In genomic region chr7:123557016-123557630, GRCh38 we compare ENCODE assay signal across 8 cellular contexts. TPM values are rescaled to one million over a fixed set of nuclear protein-coding genes. Genes with fewer than 3 reads are reported as not detected.
DNase-seq lines count a peak whose midpoint lies in the region; ATAC-seq, FAIRE-seq and TF ChIP-seq lines count a peak whose summit lies in the region.

No MANE protein-coding gene starts in this region.

- H3K9ac ChIP-seq in DND-41 (ENCODE audit: low read depth, low read length), result peak overlapping the region; percentile 60
- peak overlapping the region; percentile 96 for H3K9ac ChIP-seq in keratinocyte (ENCODE audit: control insufficient read depth, extremely low read depth, insufficient read depth, low read length)

- H3K27ac Mint-ChIP-seq in CD14-positive monocyte, result no peak overlapping the region

- H3K36me3 Mint-ChIP-seq in CD14-positive monocyte, result peaks cover 11 to 17% of the 10 kb centered on the region in 2 donors

- H3K4me2 ChIP-seq in DND-41 (ENCODE audit: insufficient read depth, low read length), result peak overlapping the region; percentile 90
- peak overlapping the region; percentile 86 for H3K4me2 ChIP-seq in keratinocyte (ENCODE audit: control insufficient read depth, extremely low read depth, insufficient read depth, low read depth, low read length)

- H3K79me2 ChIP-seq in DND-41 (ENCODE audit: insufficient read depth, low read length), result peaks cover 47% of the 10 kb centered on the region
- H3K79me2 ChIP-seq in keratinocyte (ENCODE audit: control insufficient read depth, insufficient read depth, low read length), result peaks cover 18% of the 10 kb centered on the region

- TF ChIP-seq POLR2A in upper lobe of left lung (IDR thresholded peaks at IDR 0.05), result no peak

- peaks cover 10% of the 10 kb centered on the region; the same call in 1 of the 2 replicates for H4K20me1 ChIP-seq in DND-41 (ENCODE audit: insufficient read depth, low read length)
- H4K20me1 ChIP-seq in keratinocyte (ENCODE audit: control insufficient read depth, extremely low read depth, insufficient read depth, low read length), result no peaks in the 10 kb centered on the region

- peaks cover 46% of the 10 kb centered on the region for H3K4me1 ChIP-seq in DND-41 (ENCODE audit: insufficient read depth, low read length)
- H3K4me1 ChIP-seq in keratinocyte (ENCODE audit: control insufficient read depth, extremely low read depth, insufficient read depth, low read length), result peaks cover 11% of the 10 kb centered on the region
- peaks cover 16 to 35% (median 25%) of the 10 kb centered on the region in 4 donors for H3K4me1 ChIP-seq in upper lobe of left lung

- H3K27ac ChIP-seq in DND-41 (ENCODE audit: low read length) (peak overlapping the region; percentile 75), keratinocyte (ENCODE audit: control insufficient read depth, insufficient read depth, low read length) (peak overlapping the region; percentile 95), upper lobe of left lung (peak overlapping the region; percentile 85 to 89 (median 86))

- H3K4me1 Mint-ChIP-seq in CD14-positive monocyte, result peaks cover 3% of the 10 kb centered on the region

- FAIRE-seq in keratinocyte (lab: Jason Lieb, UNC), result no peak

- H3K4me3 Mint-ChIP-seq in CD14-positive monocyte, result no peak overlapping the region

- H3K4me3 ChIP-seq in DND-41 (ENCODE audit: low read depth in 1 of 2, low read length in 2 of 2) (peak overlapping the region; percentile 35 to 63), WI38 (ENCODE audit: low read depth, low read length) (peak overlapping the region; percentile 100), keratinocyte (ENCODE audit: control insufficient read depth in 2 of 3, extremely low read depth in 1 of 3, insufficient read depth in 2 of 3, low read depth in 1 of 3, low read length in 3 of 3) (peak overlapping the region; percentile 69 to 99 (median 91)), upper lobe of left lung (peak overlapping the region; percentile 63 to 81 (median 74))

- H3K36me3 ChIP-seq in DND-41 (ENCODE audit: insufficient read depth, low read length), result peaks cover 24% of the 10 kb centered on the region
- H3K36me3 ChIP-seq in keratinocyte (ENCODE audit: control insufficient read depth in 2 of 2, extremely low read depth in 1 of 2, insufficient read depth in 2 of 2, low read length in 2 of 2), result no peaks in the 10 kb centered on the region
- peaks cover 0 to 15% (median 1%) of the 10 kb centered on the region in 4 donors for H3K36me3 ChIP-seq in upper lobe of left lung

- H3K9me3 ChIP-seq in DND-41 (ENCODE audit: insufficient read depth, low read length, severe bottlenecking) (no peaks in the 10 kb centered on the region), keratinocyte (ENCODE audit: control insufficient read depth, low read depth, low read length) (no peaks in the 10 kb centered on the region), upper lobe of left lung (no peaks in the 10 kb centered on the region)

- H3K9me1 ChIP-seq in keratinocyte (ENCODE audit: control insufficient read depth, extremely low read depth, insufficient read depth, low read length), result peaks cover 3% of the 10 kb centered on the region

- dilution Hi-C loops in keratinocyte (cut with MboI; ENCODE audit: extremely low pct_ligation_motif_present, low sequenced_read_pairs), result no loop called here

- no peaks in the 10 kb centered on the region for H3K27me3 ChIP-seq in DND-41 (ENCODE audit: insufficient read depth, low read length, poor library complexity)
- H3K27me3 ChIP-seq in keratinocyte (ENCODE audit: control insufficient read depth, extremely low read depth, insufficient read depth, low read length), result no peaks in the 10 kb centered on the region
- H3K27me3 ChIP-seq in upper lobe of left lung, result no peaks in the 10 kb centered on the region

- no peak for TF ChIP-seq EP300 in upper lobe of left lung (IDR thresholded peaks at IDR 0.05)

- WGBS in upper lobe of left lung, 2 donors, result 2 to 3% methylated on average over 21 of the region's 21 CpGs

- peak; percentile 1; the same call in 1 of the 3 replicates for ATAC-seq in DND-41 (ENCODE audit: insufficient read depth, low read depth)
- peak; percentile 30 for ATAC-seq in HG02870 (IDR thresholded peaks at IDR 0.05; ENCODE audit: unreplicated experiment)
- ATAC-seq in upper lobe of left lung (ENCODE audit: low FRiP score in 2 of 2), result peak in 1 of 2 donors; percentile 50

- TF ChIP-seq CTCF in DND-41 (IDR thresholded peaks at IDR 0.05; ENCODE audit: borderline replicate concordance, extremely low read depth, low read length, poor library complexity, severe bottlenecking) (no peak), WI38 (IDR thresholded peaks at IDR 0.05; ENCODE audit: low read depth, low read length) (no peak), keratinocyte (optimal IDR thresholded peaks at IDR 0.05 in 1 of 3, IDR thresholded peaks at IDR 0.05 in 1 of 3, conservative IDR thresholded peaks at IDR 0.05 in 1 of 3; ENCODE audit: extremely low read depth in 1 of 3, insufficient read depth in 2 of 3, low read length in 3 of 3) (no peak), upper lobe of left lung (IDR thresholded peaks at IDR 0.05) (no peak), CD14-positive monocyte (IDR thresholded peaks at IDR 0.05) (no peak)

- H2AFZ ChIP-seq in DND-41 (ENCODE audit: low read depth, low read length) (peak overlapping the region; percentile 71), keratinocyte (ENCODE audit: control insufficient read depth, low read length) (peak overlapping the region; percentile 99)

- no peak for DNase-seq in DND-41
- no peak for DNase-seq in keratinocyte (ENCODE audit: low read depth, low spot score)
- DNase-seq in upper lobe of left lung, result no peak
- no peak for DNase-seq in kidney tubule cell (ENCODE audit: low spot score)
- no peak for DNase-seq in CD14-positive monocyte (ENCODE audit: low spot score)
- DNase-seq in putamen (ENCODE audit: low spot score), result no peak

- H3K9me3 Mint-ChIP-seq in CD14-positive monocyte, result peaks cover 0 to 3% (median 0%) of the 10 kb centered on the region in 7 donors

- intact Hi-C loops in CD14-positive monocyte (cut with micrococcal nuclease), result loop anchor here (1.0 to 10.0 kb wide), 4 partner anchors 20 to 1378 kb away; partner anchors contain the start of gene WASL (in 1 of the 2)

- peaks cover 4 to 7% (median 5%) of the 10 kb centered on the region in 3 donors for H3K27me3 Mint-ChIP-seq in CD14-positive monocyte (ENCODE audit: low read depth in 3 of 3)

RNA-seq across cellular contexts. Expression of gene NDUFA5, which starts 0.5 kb away (rescaled TPM):
- 13.8 to 36.9 TPM (median 19.0 TPM) in 3 replicates for polyA plus RNA-seq in keratinocyte
- 33.5 TPM for polyA plus RNA-seq in keratinocyte (2011; ENCODE audit: low read depth)
- polyA plus RNA-seq in keratinocyte (2011; cell fraction: cytosol; rRNA removed), result 13.9 and 16.9 TPM in 2 replicates
- 6.2 and 12.0 TPM in 2 replicates for polyA plus RNA-seq in keratinocyte (2011; cell fraction: nucleus; rRNA removed)
- 17.3 and 30.3 TPM in 2 replicates for polyA plus RNA-seq in keratinocyte (2012; ENCODE audit: low replicate concordance)
- 2.1 to 5.8 TPM (median 2.3 TPM) in 3 replicates for polyA minus RNA-seq in keratinocyte
- polyA minus RNA-seq in keratinocyte (2011; cell fraction: cytosol; rRNA and poly(A)+ RNA removed), result 16.5 TPM
- 6.1 and 8.5 TPM in 2 replicates for polyA minus RNA-seq in keratinocyte (2011; cell fraction: nucleus; rRNA and poly(A)+ RNA removed)
- total RNA-seq in upper lobe of left lung, result 10 to 100 TPM; 11.5 to 65.8 (median 43.0) TPM
- 10 to 100 TPM; 37.3 to 49.2 TPM for polyA plus RNA-seq in CD14-positive monocyte

RNA-seq across cellular contexts. Expression of gene IQUB, which starts 22.7 kb away (rescaled TPM):
- polyA plus RNA-seq in keratinocyte, result 0.04 to 0.09 TPM (median 0.05 TPM) in 3 replicates
- not detected for polyA plus RNA-seq in keratinocyte (2011; ENCODE audit: low read depth)
- polyA plus RNA-seq in keratinocyte (2011; cell fraction: cytosol; rRNA removed), result 0.05 and 0.17 TPM in 2 replicates
- polyA plus RNA-seq in keratinocyte (2011; cell fraction: nucleus; rRNA removed), result 0.12 and 0.14 TPM in 2 replicates
- 0.05 and 0.14 TPM in 2 replicates for polyA plus RNA-seq in keratinocyte (2012; ENCODE audit: low replicate concordance)
- polyA minus RNA-seq in keratinocyte, result 0.07 to 0.19 TPM in 2 of 3 replicates, not detected in the other
- polyA minus RNA-seq in keratinocyte (2011; cell fraction: cytosol; rRNA and poly(A)+ RNA removed), result not detected
- 0.11 and 0.16 TPM in 2 replicates for polyA minus RNA-seq in keratinocyte (2011; cell fraction: nucleus; rRNA and poly(A)+ RNA removed)
- total RNA-seq in upper lobe of left lung, result 10 to 100 TPM in 1 of 6 donors, 1 to 10 TPM in 3, under 1 TPM in 2; 0.66 to 19.7 (median 2.0) TPM
- not detected for polyA plus RNA-seq in CD14-positive monocyte

RNA-seq across cellular contexts. Expression of gene ASB15, which starts 44.5 kb away (rescaled TPM):
- not detected in 3 replicates for polyA plus RNA-seq in keratinocyte
- not detected for polyA plus RNA-seq in keratinocyte (2011; ENCODE audit: low read depth)
- polyA plus RNA-seq in keratinocyte (2011; cell fraction: cytosol; rRNA removed), result not detected in 2 replicates
- polyA plus RNA-seq in keratinocyte (2011; cell fraction: nucleus; rRNA removed), result not detected in 2 replicates
- 0.04 TPM in 1 of 2 replicates, not detected in the other for polyA plus RNA-seq in keratinocyte (2012; ENCODE audit: low replicate concordance)
- not detected in 3 replicates for polyA minus RNA-seq in keratinocyte
- polyA minus RNA-seq in keratinocyte (2011; cell fraction: cytosol; rRNA and poly(A)+ RNA removed), result not detected
- not detected in 2 replicates for polyA minus RNA-seq in keratinocyte (2011; cell fraction: nucleus; rRNA and poly(A)+ RNA removed)
- not detected for total RNA-seq in upper lobe of left lung
- polyA plus RNA-seq in CD14-positive monocyte, result not detected

Comparison
In these comparisons a context has a peak if more than half of its experiments do, and no peak if none do; other contexts are left out.
1. H3K4me3 ChIP-seq: peak in every context shown above with its lines; median percentile 100 in WI38; 91 in keratinocyte; 74 in upper lobe of left lung; 49 in DND-41.